9 cellular contexts compared by ENCODE assay signal in the genomic region with DNA sequence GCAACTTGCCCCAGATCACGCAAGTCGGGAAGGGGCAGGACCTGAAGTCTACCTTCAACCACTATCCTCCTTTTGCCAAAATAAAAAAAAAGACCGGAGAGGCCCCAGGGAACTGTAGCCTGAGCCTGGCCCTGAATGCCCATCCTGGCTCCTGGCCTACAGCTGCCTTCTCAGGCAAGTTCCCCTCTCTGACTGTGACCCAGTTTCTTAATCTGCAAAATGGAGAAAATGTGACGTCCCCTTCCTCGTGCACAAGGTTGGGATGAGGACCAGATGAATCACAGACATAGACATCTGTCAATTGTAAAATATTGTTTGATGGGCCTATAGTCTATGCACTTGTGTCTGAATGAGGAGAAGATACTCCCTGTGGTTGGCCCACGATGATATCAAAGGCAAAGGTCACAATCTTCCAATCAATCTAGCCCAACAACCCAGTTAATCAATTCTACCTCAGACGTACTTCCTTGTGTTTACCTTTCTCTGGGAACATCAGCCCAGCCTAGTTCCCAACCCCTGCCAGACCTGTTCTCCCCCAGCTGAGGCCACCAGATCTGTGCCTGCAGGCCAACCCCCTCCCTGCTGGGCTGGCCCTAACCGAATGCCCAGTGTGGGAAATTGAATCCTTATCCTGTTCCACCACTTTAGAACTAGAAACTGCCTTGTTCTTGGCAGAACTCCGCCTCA.
DNase-seq lines count a peak whose midpoint lies in the region; ATAC-seq and TF ChIP-seq lines count a peak whose summit lies in the region.
"Had no signal": no experiment of that assay in that cellular context is flagged by ENCODE, and none has a peak within 500 bp of the region (broad histone marks: within the 10 kb centered on the region; RNA-seq: fewer than 3 reads in every experiment).

No MANE protein-coding gene starts in this region.

- H3K4ac ChIP-seq in trophoblast cell (ENCODE audit: low read depth, low read length) = peak overlapping the region; percentile 19

- intact Hi-C loops in left ventricle myocardium superior (cut with micrococcal nuclease) = loop anchor here (10.0 kb wide), 1 partner anchor 205 kb away; no protein-coding TSS in a partner anchor

- H2AK5ac ChIP-seq in trophoblast cell (ENCODE audit: low read length) = no peak overlapping the region

- H3K27me3 ChIP-seq in Peyer's patch (no peaks in the 10 kb centered on the region), trophoblast cell (ENCODE audit: insufficient read depth, low read length) (no peaks in the 10 kb centered on the region)

- peak overlapping the region in 3 of 4 donors; percentile 12 to 82 (median 27) for H3K27ac ChIP-seq in Peyer's patch
- peak overlapping the region; percentile 82 for H3K27ac ChIP-seq in trophoblast cell (ENCODE audit: low read depth, low read length)

- DNase-seq in COLO668 (lab: John Stamatoyannopoulos, UW; ENCODE audit: unreplicated experiment) (peak; percentile 67), Peyer's patch (no peak), left ventricle myocardium superior (peak; percentile 32), trophoblast cell (peak in 1 of 2 donors; percentile 47), KG1 (lab: John Stamatoyannopoulos, UW) (no peak), GM19238 (ENCODE audit: insufficient read length, low spot score) (no peak), foreskin fibroblast (no peak)

- no peak overlapping the region for H3K4me3 ChIP-seq in Peyer's patch
- no peak overlapping the region for H3K4me3 ChIP-seq in trophoblast cell (ENCODE audit: low read depth, low read length)
- H3K4me3 ChIP-seq in foreskin fibroblast (ENCODE audit: low read depth in 1 of 2, low read length in 2 of 2) = no peak overlapping the region

- H3K4me1 ChIP-seq in Peyer's patch = peaks cover 0 to 34% (median 8%) of the 10 kb centered on the region in 4 donors
- peaks cover 20 to 25% of the 10 kb centered on the region in 2 experiments for H3K4me1 ChIP-seq in trophoblast cell (ENCODE audit: control insufficient read depth in 1 of 2, insufficient read depth in 2 of 2, low read length in 2 of 2)

- H3K79me2 ChIP-seq in trophoblast cell (ENCODE audit: control insufficient read depth, insufficient read depth, low read length, poor library complexity) = no peaks in the 10 kb centered on the region

- peak overlapping the region; percentile 48 for H3K4me2 ChIP-seq in trophoblast cell (ENCODE audit: low read length)

- H4K8ac ChIP-seq in trophoblast cell (ENCODE audit: low read depth, low read length) = peak overlapping the region; percentile 61

- H2BK5ac ChIP-seq in trophoblast cell (ENCODE audit: low read depth, low read length, poor library complexity) = peak overlapping the region; percentile 61

- H3K79me1 ChIP-seq in trophoblast cell (ENCODE audit: low read length) = peaks cover 31% of the 10 kb centered on the region

- H3K18ac ChIP-seq in trophoblast cell (ENCODE audit: low read length) = peak overlapping the region; percentile 21

- H4K91ac ChIP-seq in trophoblast cell (ENCODE audit: low read depth, low read length) = peak overlapping the region; percentile 66

- peak overlapping the region; percentile 85 for H2BK12ac ChIP-seq in trophoblast cell (ENCODE audit: low read length)

- peak overlapping the region; percentile 79 for H2BK120ac ChIP-seq in trophoblast cell (ENCODE audit: insufficient read depth, low read length, poor library complexity)

- no peak for TF ChIP-seq POLR2A in Peyer's patch (IDR thresholded peaks at IDR 0.05)

- no CpG with 5 or more reads among the region's 9 CpGs for WGBS in trophoblast cell (ENCODE audit: extremely low coverage, insufficient coverage, insufficient read length)

- H2AFZ ChIP-seq in trophoblast cell (ENCODE audit: insufficient read depth, low read length, poor library complexity) = peak overlapping the region; percentile 42

- H3K9me3 ChIP-seq in Peyer's patch (no peaks in the 10 kb centered on the region), trophoblast cell (ENCODE audit: insufficient read depth, low read depth, low read length) (peaks cover 3% of the 10 kb centered on the region)

- H4K12ac ChIP-seq in trophoblast cell (ENCODE audit: low read depth, low read length) = no peak overlapping the region

- H3K9ac ChIP-seq in trophoblast cell (ENCODE audit: low read length) = no peak overlapping the region

- peak overlapping the region; percentile 49 for H3K14ac ChIP-seq in trophoblast cell (ENCODE audit: low read length)

- no peak overlapping the region for H3K23ac ChIP-seq in trophoblast cell (ENCODE audit: low read length)

- no peak for TF ChIP-seq CTCF in Peyer's patch (IDR thresholded peaks at IDR 0.05)
- TF ChIP-seq CTCF in foreskin fibroblast (IDR thresholded peaks at IDR 0.05; ENCODE audit: low read depth, low read length) = no peak

- H3K36me3 ChIP-seq in Peyer's patch (no peaks in the 10 kb centered on the region), trophoblast cell (ENCODE audit: control insufficient read depth in 1 of 2, insufficient read depth in 2 of 2, low read length in 2 of 2) (peaks cover 0 to 3% of the 10 kb centered on the region in 2 experiments)

- ATAC-seq in left ventricle myocardium superior = no peak
- ATAC-seq in GM18520 (IDR thresholded peaks at IDR 0.05; ENCODE audit: unreplicated experiment) = no peak
- ATAC-seq: activated CD4-positive, CD25-positive, alpha-beta regulatory T cell treated with anti-CD3 and anti-CD28 coated beads, Interleukin-2, amount 50 U/mL, for 24 hours had no signal

Comparison
In these comparisons a context has a peak if more than half of its experiments do, and no peak if none do; other contexts are left out.
1. DNase-seq: peak in COLO668 (single experiment) and left ventricle myocardium superior (single experiment); none in Peyer's patch (0 of 3), KG1 (single experiment), GM19238 (single experiment) and foreskin fibroblast (0 of 2).